ENCODE assay signal across 15 cellular contexts in genomic region chr5:56986631-56986957, GRCh38. TPM values are rescaled to one million over a fixed set of nuclear protein-coding genes. Genes with fewer than 3 reads are reported as not detected.
DNase-seq lines count a peak whose midpoint lies in the region; ATAC-seq, FAIRE-seq and TF ChIP-seq lines count a peak whose summit lies in the region.
"Had no signal": no experiment of that assay in that cellular context is flagged by ENCODE, and none has a peak within 500 bp of the region (broad histone marks: within the 10 kb centered on the region; RNA-seq: fewer than 3 reads in every experiment).

No MANE protein-coding gene starts in this region.

- TF ChIP-seq POLR2A in breast epithelium (IDR thresholded peaks at IDR 0.05): no peak

- BruUV-seq in MCF 10A (replicated peaks; lab: Mats Ljungman, UMichigan): no TSS peak

- DNase-seq in MCF 10A (ENCODE audit: unreplicated experiment): peak; percentile 21
- no peak for DNase-seq in breast epithelium (ENCODE audit: low spot score in 2 of 2)
- DNase-seq in RKO (ENCODE audit: low spot score): peak; percentile 40
- DNase-seq in GM23338 (ENCODE audit: low spot score): no peak
- no peak for DNase-seq in frontal cortex (ENCODE audit: low spot score in 2 of 2)
- no peak for DNase-seq in OCI-M2 (lab: John Stamatoyannopoulos, UW; ENCODE audit: unreplicated experiment)
- DNase-seq: DMS79, NCI-H1105 treated with DMSO at 0.1 percent for 48 hours had no signal

- H3K9me3 Mint-ChIP-seq in MCF 10A (ENCODE audit: unreplicated experiment): no peaks in the 10 kb centered on the region
- H3K9me3 Mint-ChIP-seq in stimulated activated memory B cell treated with anti-CD40 and anti-IgM and Interleukin-4, amounts not matched to agents 10 μg/mL and 1 μg/mL and 100 μg/mL, for 72 hours: no peaks in the 10 kb centered on the region
- no peaks in the 10 kb centered on the region for H3K9me3 Mint-ChIP-seq in GM23338
- H3K9me3 Mint-ChIP-seq: brain had no signal

- no peak overlapping the region for H3K4me2 ChIP-seq in GM23338
- H3K4me2 ChIP-seq: PC-9 had no signal

- no peak overlapping the region for H3K27ac ChIP-seq in breast epithelium
- H3K27ac ChIP-seq in GM23338 (ENCODE audit: low read depth): no peak overlapping the region
- H3K27ac ChIP-seq: 22Rv1, neutrophil had no signal

- H3K4me3 ChIP-seq in breast epithelium (no peak overlapping the region), GM23338 (no peak overlapping the region)
- H3K4me3 ChIP-seq: PC-9 had no signal

- H2AFZ ChIP-seq in GM23338: no peak overlapping the region; the same call in 1 of the 2 replicates

- no peaks in the 10 kb centered on the region for H3F3A ChIP-seq in GM23338 (replicated peaks; ENCODE audit: low read depth)

- peaks cover 16% of the 10 kb centered on the region for H3K9me2 ChIP-seq in GM23338 (ENCODE audit: insufficient read depth)

- POLR2A ChIA-PET in MCF 10A (lab: Yijun Ruan, JAX): interaction anchor here (1.3 kb wide), 1 partner anchor 77 kb away, joined by 4 read pairs; no protein-coding TSS in a partner anchor

- ATAC-seq in HG02981 (IDR thresholded peaks at IDR 0.05; ENCODE audit: unreplicated experiment): peak; percentile 45
- ATAC-seq in stimulated activated memory B cell treated with anti-CD40 and anti-IgM and Interleukin-4, amounts not matched to agents 10 μg/mL and 1 μg/mL and 100 μg/mL, for 72 hours: peak; percentile 74
- ATAC-seq in GM23338: no peak

- H3K27me3 Mint-ChIP-seq in MCF 10A (ENCODE audit: insufficient read depth, unreplicated experiment) (no peaks in the 10 kb centered on the region), GM23338 (ENCODE audit: insufficient read depth, low read depth, poor library complexity) (no peaks in the 10 kb centered on the region)
- H3K27me3 Mint-ChIP-seq in stimulated activated memory B cell treated with anti-CD40 and anti-IgM and Interleukin-4, amounts not matched to agents 10 μg/mL and 1 μg/mL and 100 μg/mL, for 72 hours: no peaks in the 10 kb centered on the region
- H3K27me3 Mint-ChIP-seq: brain had no signal

- H3K4me1 Mint-ChIP-seq in MCF 10A (ENCODE audit: insufficient read depth, unreplicated experiment) (no peaks in the 10 kb centered on the region), GM23338 (no peaks in the 10 kb centered on the region)
- H3K4me1 Mint-ChIP-seq in stimulated activated memory B cell treated with anti-CD40 and anti-IgM and Interleukin-4, amounts not matched to agents 10 μg/mL and 1 μg/mL and 100 μg/mL, for 72 hours: peaks cover 9% of the 10 kb centered on the region

- H3K4me3 Mint-ChIP-seq in MCF 10A (ENCODE audit: unreplicated experiment) (no peak overlapping the region), GM23338 (no peak overlapping the region)
- no peak overlapping the region for H3K4me3 Mint-ChIP-seq in stimulated activated memory B cell treated with anti-CD40 and anti-IgM and Interleukin-4, amounts not matched to agents 10 μg/mL and 1 μg/mL and 100 μg/mL, for 72 hours
- H3K4me3 Mint-ChIP-seq: brain had no signal

- no peaks in the 10 kb centered on the region for H3K9me3 ChIP-seq in breast epithelium
- H3K9me3 ChIP-seq: neutrophil had no signal

- intact Hi-C loops in MCF 10A (cut with micrococcal nuclease): no loop called here
- intact Hi-C loops in breast epithelium (cut with DNase I; ENCODE audit: low total_unique reads): no loop called here

- H3K36me3 Mint-ChIP-seq in MCF 10A (ENCODE audit: insufficient read depth, unreplicated experiment) (no peaks in the 10 kb centered on the region), GM23338 (ENCODE audit: low read depth) (no peaks in the 10 kb centered on the region)
- no peaks in the 10 kb centered on the region for H3K36me3 Mint-ChIP-seq in stimulated activated memory B cell treated with anti-CD40 and anti-IgM and Interleukin-4, amounts not matched to agents 10 μg/mL and 1 μg/mL and 100 μg/mL, for 72 hours
- H3K36me3 Mint-ChIP-seq: brain had no signal

- H3K4me1 ChIP-seq in breast epithelium (no peaks in the 10 kb centered on the region), GM23338 (ENCODE audit: insufficient read depth) (no peaks in the 10 kb centered on the region)

- no peaks in the 10 kb centered on the region for H4K20me1 ChIP-seq in GM23338 (replicated peaks; ENCODE audit: insufficient read depth)

- CTCF ChIA-PET in MCF 10A (lab: Yijun Ruan, JAX): interaction anchor here (0.7 to 1.6 kb wide), 2 partner anchors 10 to 21 kb away, joined by 3 to 7 read pairs; no protein-coding TSS in a partner anchor

- H3K27ac Mint-ChIP-seq in MCF 10A (ENCODE audit: low read depth, unreplicated experiment) (no peak overlapping the region), GM23338 (no peak overlapping the region)
- H3K27ac Mint-ChIP-seq in stimulated activated memory B cell treated with anti-CD40 and anti-IgM and Interleukin-4, amounts not matched to agents 10 μg/mL and 1 μg/mL and 100 μg/mL, for 72 hours: no peak overlapping the region
- H3K27ac Mint-ChIP-seq: brain had no signal

- TF ChIP-seq CTCF in MCF 10A (IDR thresholded peaks at IDR 0.05; ENCODE audit: unreplicated experiment): no peak
- TF ChIP-seq CTCF in breast epithelium (IDR thresholded peaks at IDR 0.05): no peak
- TF ChIP-seq CTCF in GM23338 (conservative IDR thresholded peaks at IDR 0.05; ENCODE audit: low read depth in 2 of 2): 0 out of 4 replicates have a peak, but pooled peaks of 1 of the 2 experiments have one; percentile 3

- no peaks in the 10 kb centered on the region for H3K36me3 ChIP-seq in breast epithelium
- H3K36me3 ChIP-seq in GM23338 (ENCODE audit: insufficient read depth): no peaks in the 10 kb centered on the region
- H3K36me3 ChIP-seq: neutrophil had no signal

- no peak for FAIRE-seq in frontal cortex (lab: Jason Lieb, UNC)
- FAIRE-seq: islet of Langerhans had no signal

- no peaks in the 10 kb centered on the region for H3K79me2 ChIP-seq in GM23338 (replicated peaks; ENCODE audit: insufficient read depth)

- H3K27me3 ChIP-seq in breast epithelium (no peaks in the 10 kb centered on the region), GM23338 (ENCODE audit: insufficient read depth) (no peaks in the 10 kb centered on the region)
- H3K27me3 ChIP-seq: neutrophil had no signal

TF ChIP-seq in GM23338, 12 proteins besides CTCF, POLR2A, EP300 and RAD21 (continues in another document):
- TF ChIP-seq ZNF331 (CRISPR knock-in tag; IDR thresholded peaks at IDR 0.05; ENCODE audit: low read depth) (no peak), EZH2 (IDR thresholded peaks at IDR 0.05; ENCODE audit: low read depth, unreplicated experiment) (no peak), ETS1 (IDR thresholded peaks at IDR 0.05) (no peak), NANOG (IDR thresholded peaks at IDR 0.05; ENCODE audit: borderline replicate concordance) (no peak), REST (IDR thresholded peaks at IDR 0.05; ENCODE audit: unreplicated experiment) (no peak)

RNA-seq across cellular contexts. Expression of gene MIER3, which starts 34.7 kb away (rescaled TPM):
- total RNA-seq in MCF 10A (2022): 17.8 and 25.0 TPM in 2 replicates
- 10 to 100 TPM; 18.1 to 43.2 (median 33.1) TPM for total RNA-seq in breast epithelium
- 32.7 and 36.3 TPM in 2 replicates for total RNA-seq in GM23338 (2014; rRNA removed; shearing (Covaris generic))
- 10.1 and 12.0 TPM in 2 replicates for polyA plus RNA-seq in GM23338 (2016; fragmentation: Nextera tagmentation; extraction: Ambion mirVana)
- 52.2 TPM for total RNA-seq in frontal cortex

Comparison
In these comparisons a context has a peak if more than half of its experiments do, and no peak if none do; other contexts are left out.
1. DNase-seq: peak in MCF 10A (single experiment) and RKO (single experiment); none in breast epithelium (0 of 2), GM23338 (single experiment), frontal cortex (0 of 2) and OCI-M2 (single experiment).